21 cellular contexts compared by ENCODE assay signal in the genomic region with DNA sequence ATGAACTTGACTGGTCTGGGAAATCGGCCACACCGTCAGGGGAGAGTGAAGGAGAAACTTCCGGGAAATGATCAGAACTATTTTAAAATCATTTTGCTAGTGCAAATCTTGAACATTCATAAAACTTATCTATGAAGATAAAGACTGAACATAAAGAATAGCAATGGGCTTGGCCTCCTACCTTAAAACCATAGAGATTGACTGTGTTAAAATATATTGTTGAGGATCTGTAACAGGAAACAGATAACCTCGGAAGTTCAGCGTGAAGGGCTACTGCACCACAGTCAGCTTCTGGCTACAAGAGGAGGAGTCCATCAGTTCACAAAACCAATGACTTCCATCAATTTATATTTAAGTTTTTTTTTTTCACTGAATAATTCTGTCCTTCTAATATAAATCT.
DNase-seq lines count a peak whose midpoint lies in the region; ATAC-seq and TF ChIP-seq lines count a peak whose summit lies in the region.
"Had no signal": no experiment of that assay in that cellular context is flagged by ENCODE, and none has a peak within 500 bp of the region (broad histone marks: within the 10 kb centered on the region; RNA-seq: fewer than 3 reads in every experiment).

No MANE protein-coding gene starts in this region.

- H3F3A ChIP-seq in PC-3 (ENCODE audit: low read length, unreplicated experiment) = no peaks in the 10 kb centered on the region

- H3K9ac ChIP-seq in PC-3 (ENCODE audit: low read length) = no peak overlapping the region
- H3K9ac ChIP-seq in endocrine pancreas (ENCODE audit: control insufficient read depth, insufficient read depth, low read length) = peak overlapping the region; percentile 36
- H3K9ac ChIP-seq: BLaER1, GM23248 had no signal

- H4K20me1 ChIP-seq in PC-3 (ENCODE audit: low read length) = no peaks in the 10 kb centered on the region
- H4K20me1 ChIP-seq: BLaER1 had no signal

- H3K27ac Mint-ChIP-seq in type B pancreatic cell = peak overlapping the region; percentile 58
- H3K27ac Mint-ChIP-seq: B cell; CD4-positive, CD25-positive, alpha-beta regulatory T cell; CD8-positive, alpha-beta T cell had no signal

- ATAC-seq in PC-3 (no peak), mucosa of descending colon (peak; percentile 50), GM18868 (IDR thresholded peaks at IDR 0.05; ENCODE audit: unreplicated experiment) (no peak)
- ATAC-seq: CD8-positive, alpha-beta T cell; GM12878 had no signal

- H3K36me3 ChIP-seq in PC-3 (ENCODE audit: low read depth, low read length) (no peaks in the 10 kb centered on the region), endocrine pancreas (ENCODE audit: control insufficient read depth, insufficient read depth, low read length) (no peaks in the 10 kb centered on the region), mucosa of descending colon (ENCODE audit: low read depth) (no peaks in the 10 kb centered on the region), adrenal gland (replicated peaks in 1 of 2) (no peaks in the 10 kb centered on the region)
- H3K36me3 ChIP-seq: BLaER1 had no signal

- 34 to 51% (median 46%) methylated on average over 5 of the region's 5 CpGs for WGBS in adrenal gland, 4 donors

- no peak overlapping the region for H3K4me2 ChIP-seq in PC-3 (ENCODE audit: low read length)
- H3K4me2 ChIP-seq: BLaER1 had no signal

- H2AFZ ChIP-seq in PC-3 (ENCODE audit: low read length) = peak overlapping the region; percentile 1; the same call in 1 of the 2 replicates
- H2AFZ ChIP-seq: GM23248 had no signal

- no peaks in the 10 kb centered on the region for H3K36me3 Mint-ChIP-seq in type B pancreatic cell
- H3K36me3 Mint-ChIP-seq: CD4-positive, CD25-positive, alpha-beta regulatory T cell; CD8-positive, alpha-beta T cell had no signal

- H3K27me3 ChIP-seq in PC-3 (ENCODE audit: low read length) (peaks cover 87% of the 10 kb centered on the region), endocrine pancreas (ENCODE audit: control insufficient read depth, insufficient read depth, low read length) (no peaks in the 10 kb centered on the region), adrenal gland (no peaks in the 10 kb centered on the region)
- H3K27me3 ChIP-seq: BLaER1 had no signal

- TF ChIP-seq CTCF in PC-3 (conservative IDR thresholded peaks at IDR 0.05; ENCODE audit: low read depth, low read length) (no peak), mucosa of descending colon (IDR thresholded peaks at IDR 0.05) (no peak), type B pancreatic cell (conservative IDR thresholded peaks at IDR 0.05) (no peak), adrenal gland (IDR thresholded peaks at IDR 0.05) (no peak)

- DNase-seq in PC-3 (no peak), mucosa of descending colon (peak in 1 of 3 donors; percentile 8), type B pancreatic cell (ENCODE audit: extremely low spot score, unreplicated experiment) (no peak), adrenal gland (no peak), NCI-H524 treated with DMSO at 0.1 percent for 48 hours (lab: John Stamatoyannopoulos, UW) (no peak)
- DNase-seq: Caco-2; CD4-positive, CD25-positive, alpha-beta regulatory T cell; CD8-positive, alpha-beta T cell; DMS 273 treated with DMSO at 0.1 percent for 48 hours; DMS79; GDM1; GM23248; H7; HCEC 1CT had no signal

- no peak overlapping the region for H3K4me3 Mint-ChIP-seq in type B pancreatic cell
- H3K4me3 Mint-ChIP-seq: B cell; CD4-positive, CD25-positive, alpha-beta regulatory T cell; CD8-positive, alpha-beta T cell had no signal

- no peaks in the 10 kb centered on the region for H3K9me3 Mint-ChIP-seq in type B pancreatic cell

- POLR2A ChIA-PET in PC-3 (lab: Charles Lee; ENCODE audit: unreplicated experiment) = no interaction called here

- H3K27ac ChIP-seq in PC-3 (ENCODE audit: low read length) = no peak overlapping the region
- no peak overlapping the region for H3K27ac ChIP-seq in adrenal gland
- H3K27ac ChIP-seq: 22Rv1, BLaER1, C4-2B, GM23248 had no signal

- no peaks in the 10 kb centered on the region for H3K27me3 Mint-ChIP-seq in type B pancreatic cell
- H3K27me3 Mint-ChIP-seq: B cell; CD4-positive, CD25-positive, alpha-beta regulatory T cell had no signal

- intact Hi-C loops in PC-3 (cut with micrococcal nuclease) (loop anchor here (10.0 kb wide), 2 partner anchors 65 to 165 kb away; no protein-coding TSS in a partner anchor), mucosa of descending colon (cut with DNase I, micrococcal nuclease) (no loop called here), adrenal gland (cut with DNase I) (no loop called here)

- no peaks in the 10 kb centered on the region for H3K9me2 ChIP-seq in PC-3 (replicated peaks; ENCODE audit: low read length)

- H3K4me1 ChIP-seq in PC-3 (ENCODE audit: insufficient read depth, low read length) (no peaks in the 10 kb centered on the region), endocrine pancreas (ENCODE audit: control insufficient read depth, insufficient read depth, low read length) (peaks cover 22% of the 10 kb centered on the region), mucosa of descending colon (ENCODE audit: low read depth) (peaks cover 10% of the 10 kb centered on the region), adrenal gland (replicated peaks in 1 of 2) (peaks cover 0 to 5% of the 10 kb centered on the region in 2 donors)
- H3K4me1 ChIP-seq: BLaER1, Caco-2 had no signal

- no peaks in the 10 kb centered on the region for H3K79me2 ChIP-seq in PC-3 (ENCODE audit: low read length)

- CTCF ChIA-PET in PC-3 (lab: Charles Lee) = no interaction called here

- BruUV-seq in PC-3 (replicated peaks; lab: Mats Ljungman, UMichigan) = no TSS peak

- TF ChIP-seq POLR2A in adrenal gland (IDR thresholded peaks at IDR 0.05) = no peak

- H3K4me3 ChIP-seq in PC-3 (ENCODE audit: low read length) (no peak overlapping the region), endocrine pancreas (ENCODE audit: control insufficient read depth, insufficient read depth, low read length) (peak overlapping the region; percentile 50), mucosa of descending colon (no peak overlapping the region), adrenal gland (peak overlapping the region in 1 of 4 donors; percentile 37)
- H3K4me3 ChIP-seq: BLaER1, GM12878, GM23248 had no signal

- H3K9me3 ChIP-seq in PC-3 (ENCODE audit: low read length) (no peaks in the 10 kb centered on the region), endocrine pancreas (ENCODE audit: control insufficient read depth, low read length) (no peaks in the 10 kb centered on the region), mucosa of descending colon (no peaks in the 10 kb centered on the region), adrenal gland (replicated peaks in 1 of 3) (no peaks in the 10 kb centered on the region)
- H3K9me3 ChIP-seq: BLaER1, Caco-2 had no signal

- no peaks in the 10 kb centered on the region for H3K4me1 Mint-ChIP-seq in type B pancreatic cell (ENCODE audit: unreplicated experiment)
- H3K4me1 Mint-ChIP-seq: B cell; CD4-positive, CD25-positive, alpha-beta regulatory T cell had no signal
